1 cellular context compared by ENCODE assay signal in genomic region chr9:14346301-14346721, GRCh38.
TF ChIP-seq lines count a peak whose summit lies in the region.

No MANE protein-coding gene starts in this region.

TF ChIP-seq in SK-N-SH, 30 proteins besides CTCF, POLR2A, EP300 and RAD21 (continued from another document):
- TF ChIP-seq, protein P1, sequence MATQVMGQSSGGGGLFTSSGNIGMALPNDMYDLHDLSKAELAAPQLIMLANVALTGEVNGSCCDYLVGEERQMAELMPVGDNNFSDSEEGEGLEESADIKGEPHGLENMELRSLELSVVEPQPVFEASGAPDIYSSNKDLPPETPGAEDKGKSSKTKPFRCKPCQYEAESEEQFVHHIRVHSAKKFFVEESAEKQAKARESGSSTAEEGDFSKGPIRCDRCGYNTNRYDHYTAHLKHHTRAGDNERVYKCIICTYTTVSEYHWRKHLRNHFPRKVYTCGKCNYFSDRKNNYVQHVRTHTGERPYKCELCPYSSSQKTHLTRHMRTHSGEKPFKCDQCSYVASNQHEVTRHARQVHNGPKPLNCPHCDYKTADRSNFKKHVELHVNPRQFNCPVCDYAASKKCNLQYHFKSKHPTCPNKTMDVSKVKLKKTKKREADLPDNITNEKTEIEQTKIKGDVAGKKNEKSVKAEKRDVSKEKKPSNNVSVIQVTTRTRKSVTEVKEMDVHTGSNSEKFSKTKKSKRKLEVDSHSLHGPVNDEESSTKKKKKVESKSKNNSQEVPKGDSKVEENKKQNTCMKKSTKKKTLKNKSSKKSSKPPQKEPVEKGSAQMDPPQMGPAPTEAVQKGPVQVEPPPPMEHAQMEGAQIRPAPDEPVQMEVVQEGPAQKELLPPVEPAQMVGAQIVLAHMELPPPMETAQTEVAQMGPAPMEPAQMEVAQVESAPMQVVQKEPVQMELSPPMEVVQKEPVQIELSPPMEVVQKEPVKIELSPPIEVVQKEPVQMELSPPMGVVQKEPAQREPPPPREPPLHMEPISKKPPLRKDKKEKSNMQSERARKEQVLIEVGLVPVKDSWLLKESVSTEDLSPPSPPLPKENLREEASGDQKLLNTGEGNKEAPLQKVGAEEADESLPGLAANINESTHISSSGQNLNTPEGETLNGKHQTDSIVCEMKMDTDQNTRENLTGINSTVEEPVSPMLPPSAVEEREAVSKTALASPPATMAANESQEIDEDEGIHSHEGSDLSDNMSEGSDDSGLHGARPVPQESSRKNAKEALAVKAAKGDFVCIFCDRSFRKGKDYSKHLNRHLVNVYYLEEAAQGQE (IDR thresholded peaks at IDR 0.05; ENCODE audit: low read depth, low read length) = no peak
- no peak for TF ChIP-seq POLR2AphosphoS5 (IDR thresholded peaks at IDR 0.05; ENCODE audit: low read depth, low read length)
- no peak for TF ChIP-seq RXRA (IDR thresholded peaks at IDR 0.05; ENCODE audit: borderline replicate concordance, low read depth)
